ENCODE assay signal across 1 cellular context in the genomic region with DNA sequence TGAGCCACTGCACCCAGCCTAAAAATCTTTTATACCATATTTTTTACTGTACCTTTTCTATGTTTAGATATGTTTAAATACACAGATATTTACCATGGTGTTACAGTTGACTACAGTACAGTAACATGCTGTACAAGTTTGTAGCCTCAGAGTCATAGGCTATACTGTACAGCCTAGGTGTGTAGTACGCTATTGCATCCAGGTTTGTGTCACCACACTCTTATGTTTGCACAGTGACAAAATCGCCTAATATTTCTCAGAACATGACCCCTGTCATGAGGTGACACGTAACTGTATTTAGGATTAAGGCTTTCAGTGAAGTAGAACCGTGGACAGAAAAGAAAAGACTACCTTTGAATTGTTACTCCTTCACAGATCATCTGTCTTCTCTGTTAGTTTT.
TF ChIP-seq lines count a peak whose summit lies in the region.

No MANE protein-coding gene starts in this region.

TF ChIP-seq in WTC11, 78 proteins besides CTCF, POLR2A, EP300 and RAD21 (continued from another document):
- no peak for TF ChIP-seq USF1 (CRISPR knock-in tag; IDR thresholded peaks at IDR 0.05)
- TF ChIP-seq, protein P1, sequence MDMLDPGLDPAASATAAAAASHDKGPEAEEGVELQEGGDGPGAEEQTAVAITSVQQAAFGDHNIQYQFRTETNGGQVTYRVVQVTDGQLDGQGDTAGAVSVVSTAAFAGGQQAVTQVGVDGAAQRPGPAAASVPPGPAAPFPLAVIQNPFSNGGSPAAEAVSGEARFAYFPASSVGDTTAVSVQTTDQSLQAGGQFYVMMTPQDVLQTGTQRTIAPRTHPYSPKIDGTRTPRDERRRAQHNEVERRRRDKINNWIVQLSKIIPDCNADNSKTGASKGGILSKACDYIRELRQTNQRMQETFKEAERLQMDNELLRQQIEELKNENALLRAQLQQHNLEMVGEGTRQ (CRISPR knock-in tag; IDR thresholded peaks at IDR 0.05) = no peak
- TF ChIP-seq SMAD4 (CRISPR knock-in tag; IDR thresholded peaks at IDR 0.05) = no peak
- no peak for TF ChIP-seq NR3C1 (CRISPR knock-in tag; conservative IDR thresholded peaks at IDR 0.05; ENCODE audit: low read depth)
